ENCODE assay signal across 18 cellular contexts in the genomic region with DNA sequence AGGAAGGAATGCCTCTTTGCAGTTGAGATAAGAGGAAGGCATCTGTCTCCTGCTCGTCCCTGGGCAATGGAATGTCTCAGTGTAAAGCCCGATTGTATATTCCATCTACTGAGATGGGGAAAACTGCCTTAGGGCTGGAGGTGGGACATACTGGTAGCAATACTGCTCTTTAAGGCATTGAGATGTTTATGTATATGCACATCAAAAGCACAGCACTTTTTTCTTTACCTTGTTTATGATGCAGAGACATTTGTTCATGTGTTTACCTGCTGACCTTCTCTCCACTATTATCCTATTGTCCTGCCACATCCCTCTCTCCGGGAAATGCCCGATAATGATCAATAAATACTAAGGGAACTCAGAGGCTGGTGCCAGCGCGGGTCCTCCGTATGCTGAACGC. TPM values are rescaled to one million over a fixed set of nuclear protein-coding genes. Genes with fewer than 3 reads are reported as not detected.
"Had no signal": no experiment of that assay in that cellular context is flagged by ENCODE, and none has a peak within 500 bp of the region (broad histone marks: within the 10 kb centered on the region; RNA-seq: fewer than 3 reads in every experiment).

No MANE protein-coding gene starts in this region.

RNA-seq across cellular contexts. Expression of a gene that starts 43.1 kb away (rescaled TPM):
- total RNA-seq: natural killer cell treated with Interleukin-12 subunit alpha and Interleukin-12 subunit beta and Interleukin-15 and Interleukin-18, amount 100 ng/mL, for 72 hours; omental fat pad; osteocyte; posterior vena cava; pulmonary artery endothelial cell; right atrium auricular region; smooth muscle cell; suprapubic skin; vagina had no signal

RNA-seq across cellular contexts. Expression of a gene that starts 48.8 kb away (rescaled TPM):
- total RNA-seq: naive thymus-derived CD8-positive, alpha-beta T cell; natural killer cell treated with Interleukin-12 subunit alpha and Interleukin-12 subunit beta and Interleukin-15 and Interleukin-18, amount 100 ng/mL, for 72 hours; neural crest cell; omental fat pad; osteocyte; pancreas; posterior vena cava; pulmonary artery endothelial cell; right atrium auricular region; sciatic nerve; smooth muscle cell; spleen; suprapubic skin; transverse colon; upper lobe of left lung; ureter; vagina had no signal
- polyA plus RNA-seq: naive thymus-derived CD8-positive, alpha-beta T cell; pancreas; smooth muscle cell; spleen; thymus had no signal
